1 cellular context compared by ENCODE assay signal in the genomic region with DNA sequence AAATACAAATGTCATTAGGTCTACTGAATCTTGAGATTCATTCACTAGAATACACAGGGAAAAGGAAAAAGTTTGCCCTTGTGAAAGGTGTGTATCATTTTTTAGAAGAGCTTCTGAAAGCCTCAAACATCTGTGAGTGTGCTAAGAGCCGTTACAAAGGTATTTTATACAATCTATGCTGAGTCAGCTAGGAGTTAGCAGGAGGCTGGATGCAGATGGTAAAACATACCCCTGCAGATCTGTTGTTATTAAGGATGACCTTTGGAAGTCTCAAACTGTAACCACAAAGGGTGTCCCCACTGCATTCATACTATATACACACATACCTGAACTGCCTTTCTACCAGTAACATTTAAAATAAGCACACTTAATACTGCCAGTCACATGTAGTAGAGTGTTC.
A peak's percentile ranks its signal among the peaks of the same experiment; 100 is the strongest.
TF ChIP-seq lines count a peak whose summit lies in the region.

No MANE protein-coding gene starts in this region.

TF ChIP-seq in IMR-90, 13 proteins besides CTCF, POLR2A, EP300 and RAD21:
- TF ChIP-seq FOS (IDR thresholded peaks at IDR 0.05; ENCODE audit: low read depth, low read length) (no peak), MAFK (IDR thresholded peaks at IDR 0.05; ENCODE audit: low read depth, low read length) (peak; percentile 88)
